ENCODE assay signal across 1 cellular context in genomic region chr11:44243633-44244343, GRCh38.
TF ChIP-seq lines count a peak whose summit lies in the region.

No MANE protein-coding gene starts in this region.

TF ChIP-seq in HepG2, 621 proteins besides CTCF, POLR2A, EP300 and RAD21 (continued from another document):
- TF ChIP-seq, protein P1, sequence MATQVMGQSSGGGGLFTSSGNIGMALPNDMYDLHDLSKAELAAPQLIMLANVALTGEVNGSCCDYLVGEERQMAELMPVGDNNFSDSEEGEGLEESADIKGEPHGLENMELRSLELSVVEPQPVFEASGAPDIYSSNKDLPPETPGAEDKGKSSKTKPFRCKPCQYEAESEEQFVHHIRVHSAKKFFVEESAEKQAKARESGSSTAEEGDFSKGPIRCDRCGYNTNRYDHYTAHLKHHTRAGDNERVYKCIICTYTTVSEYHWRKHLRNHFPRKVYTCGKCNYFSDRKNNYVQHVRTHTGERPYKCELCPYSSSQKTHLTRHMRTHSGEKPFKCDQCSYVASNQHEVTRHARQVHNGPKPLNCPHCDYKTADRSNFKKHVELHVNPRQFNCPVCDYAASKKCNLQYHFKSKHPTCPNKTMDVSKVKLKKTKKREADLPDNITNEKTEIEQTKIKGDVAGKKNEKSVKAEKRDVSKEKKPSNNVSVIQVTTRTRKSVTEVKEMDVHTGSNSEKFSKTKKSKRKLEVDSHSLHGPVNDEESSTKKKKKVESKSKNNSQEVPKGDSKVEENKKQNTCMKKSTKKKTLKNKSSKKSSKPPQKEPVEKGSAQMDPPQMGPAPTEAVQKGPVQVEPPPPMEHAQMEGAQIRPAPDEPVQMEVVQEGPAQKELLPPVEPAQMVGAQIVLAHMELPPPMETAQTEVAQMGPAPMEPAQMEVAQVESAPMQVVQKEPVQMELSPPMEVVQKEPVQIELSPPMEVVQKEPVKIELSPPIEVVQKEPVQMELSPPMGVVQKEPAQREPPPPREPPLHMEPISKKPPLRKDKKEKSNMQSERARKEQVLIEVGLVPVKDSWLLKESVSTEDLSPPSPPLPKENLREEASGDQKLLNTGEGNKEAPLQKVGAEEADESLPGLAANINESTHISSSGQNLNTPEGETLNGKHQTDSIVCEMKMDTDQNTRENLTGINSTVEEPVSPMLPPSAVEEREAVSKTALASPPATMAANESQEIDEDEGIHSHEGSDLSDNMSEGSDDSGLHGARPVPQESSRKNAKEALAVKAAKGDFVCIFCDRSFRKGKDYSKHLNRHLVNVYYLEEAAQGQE (IDR thresholded peaks at IDR 0.05; ENCODE audit: borderline replicate concordance in 1 of 2, low read depth in 1 of 2, low read length in 2 of 2): no peak
- TF ChIP-seq ARNT2 (CRISPR knock-in tag; IDR thresholded peaks at IDR 0.05; ENCODE audit: low read depth): no peak
- peak; percentile 74 for TF ChIP-seq NCOA2 (CRISPR knock-in tag; IDR thresholded peaks at IDR 0.05)
- TF ChIP-seq, protein P2, sequence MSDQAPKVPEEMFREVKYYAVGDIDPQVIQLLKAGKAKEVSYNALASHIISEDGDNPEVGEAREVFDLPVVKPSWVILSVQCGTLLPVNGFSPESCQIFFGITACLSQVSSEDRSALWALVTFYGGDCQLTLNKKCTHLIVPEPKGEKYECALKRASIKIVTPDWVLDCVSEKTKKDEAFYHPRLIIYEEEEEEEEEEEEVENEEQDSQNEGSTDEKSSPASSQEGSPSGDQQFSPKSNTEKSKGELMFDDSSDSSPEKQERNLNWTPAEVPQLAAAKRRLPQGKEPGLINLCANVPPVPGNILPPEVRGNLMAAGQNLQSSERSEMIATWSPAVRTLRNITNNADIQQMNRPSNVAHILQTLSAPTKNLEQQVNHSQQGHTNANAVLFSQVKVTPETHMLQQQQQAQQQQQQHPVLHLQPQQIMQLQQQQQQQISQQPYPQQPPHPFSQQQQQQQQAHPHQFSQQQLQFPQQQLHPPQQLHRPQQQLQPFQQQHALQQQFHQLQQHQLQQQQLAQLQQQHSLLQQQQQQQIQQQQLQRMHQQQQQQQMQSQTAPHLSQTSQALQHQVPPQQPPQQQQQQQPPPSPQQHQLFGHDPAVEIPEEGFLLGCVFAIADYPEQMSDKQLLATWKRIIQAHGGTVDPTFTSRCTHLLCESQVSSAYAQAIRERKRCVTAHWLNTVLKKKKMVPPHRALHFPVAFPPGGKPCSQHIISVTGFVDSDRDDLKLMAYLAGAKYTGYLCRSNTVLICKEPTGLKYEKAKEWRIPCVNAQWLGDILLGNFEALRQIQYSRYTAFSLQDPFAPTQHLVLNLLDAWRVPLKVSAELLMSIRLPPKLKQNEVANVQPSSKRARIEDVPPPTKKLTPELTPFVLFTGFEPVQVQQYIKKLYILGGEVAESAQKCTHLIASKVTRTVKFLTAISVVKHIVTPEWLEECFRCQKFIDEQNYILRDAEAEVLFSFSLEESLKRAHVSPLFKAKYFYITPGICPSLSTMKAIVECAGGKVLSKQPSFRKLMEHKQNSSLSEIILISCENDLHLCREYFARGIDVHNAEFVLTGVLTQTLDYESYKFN (CRISPR knock-in tag; conservative IDR thresholded peaks at IDR 0.05): peak; percentile 84
- TF ChIP-seq REXO4 (CRISPR knock-in tag; IDR thresholded peaks at IDR 0.05; ENCODE audit: borderline replicate concordance): no peak
- TF ChIP-seq PTBP1 (IDR thresholded peaks at IDR 0.05; ENCODE audit: low read depth, low read length, poor library complexity, severe bottlenecking): no peak
- TF ChIP-seq ZNF644 (CRISPR knock-in tag; IDR thresholded peaks at IDR 0.05; ENCODE audit: low read depth): peak; percentile 63; the same call in 1 of the 2 replicates
- no peak for TF ChIP-seq NBN (conservative IDR thresholded peaks at IDR 0.05)
- TF ChIP-seq HDAC2 (CRISPR knock-in tag; IDR thresholded peaks at IDR 0.05): peak; percentile 80
- TF ChIP-seq MBNL3 (CRISPR knock-in tag; conservative IDR thresholded peaks at IDR 0.05): no peak
- TF ChIP-seq ARHGAP35 (CRISPR knock-in tag; IDR thresholded peaks at IDR 0.05; ENCODE audit: borderline replicate concordance): no peak
- no peak for TF ChIP-seq CC2D1A (CRISPR knock-in tag; IDR thresholded peaks at IDR 0.05)
- TF ChIP-seq CENPX (CRISPR knock-in tag; IDR thresholded peaks at IDR 0.05): no peak
- TF ChIP-seq BRCA1 (CRISPR knock-in tag; IDR thresholded peaks at IDR 0.05): no peak
